ENCODE assay signal across 8 cellular contexts in the genomic region with DNA sequence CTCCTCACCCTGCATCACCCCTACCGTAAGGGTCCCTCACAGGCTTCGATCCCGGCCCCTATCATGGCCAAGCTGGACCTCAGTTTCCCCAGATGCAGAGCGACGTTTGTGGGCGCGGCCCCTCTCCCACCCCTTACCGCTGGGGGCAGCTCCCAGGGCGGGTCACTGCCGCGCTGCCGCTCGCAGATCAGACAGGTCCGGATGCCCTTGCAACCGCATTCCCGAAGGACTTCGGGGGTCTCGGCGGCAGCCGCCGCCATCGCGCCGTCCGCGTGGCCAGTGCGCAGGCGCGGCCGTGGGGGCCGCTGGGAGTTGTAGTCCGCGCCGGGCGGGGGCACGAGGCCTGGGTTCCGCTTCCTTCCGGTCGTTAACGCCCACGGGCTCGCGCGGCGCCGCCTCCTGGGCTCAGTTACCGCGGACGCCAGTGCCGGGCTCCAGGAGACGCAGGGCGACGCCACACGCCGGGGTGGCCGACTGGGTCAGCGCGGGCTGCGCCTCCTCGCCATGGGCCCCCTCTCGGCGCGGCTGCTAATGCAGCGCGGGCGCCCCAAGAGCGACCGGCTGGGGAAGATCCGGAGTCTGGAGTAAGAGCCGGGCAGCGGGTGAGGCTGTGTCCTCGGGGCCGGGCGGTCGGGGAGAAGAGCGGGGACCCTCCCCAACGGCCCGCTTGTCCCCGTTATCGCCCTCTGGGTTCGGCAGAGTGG. TPM values are rescaled to one million over a fixed set of nuclear protein-coding genes. Genes with fewer than 3 reads are reported as not detected.
DNase-seq lines count a peak whose midpoint lies in the region; TF ChIP-seq lines count a peak whose summit lies in the region.

A gene with protein sequence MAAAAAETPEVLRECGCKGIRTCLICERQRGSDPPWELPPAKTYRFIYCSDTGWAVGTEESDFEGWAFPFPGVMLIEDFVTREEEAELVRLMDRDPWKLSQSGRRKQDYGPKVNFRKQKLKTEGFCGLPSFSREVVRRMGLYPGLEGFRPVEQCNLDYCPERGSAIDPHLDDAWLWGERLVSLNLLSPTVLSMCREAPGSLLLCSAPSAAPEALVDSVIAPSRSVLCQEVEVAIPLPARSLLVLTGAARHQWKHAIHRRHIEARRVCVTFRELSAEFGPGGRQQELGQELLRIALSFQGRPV (minus strand): TSS at position 287 of the 704 bp plus-strand sequence. CDS start 27 bp downstream, at position 260.
A gene (plus strand): TSS at position 408 of the 704 bp plus-strand sequence. CDS start 97 bp downstream, at position 505.

- peak within 1 kb of the TSS; percentile 78; the same call in 1 of the 2 replicates for H3K27ac ChIP-seq in MM.1S (ENCODE audit: low read length)
- H3K27ac ChIP-seq in neuronal stem cell (replicated peaks; ENCODE audit: low read length) = no peak within 1 kb of the TSS
- H3K27ac ChIP-seq in subcutaneous abdominal adipose tissue (ENCODE audit: low read depth, low read length) = peak within 1 kb of the TSS; percentile 74

- H3K4me3 ChIP-seq in MM.1S (ENCODE audit: low read length) = peak within 1 kb of the TSS; percentile 100
- peak within 1 kb of the TSS; percentile 90 to 97 for H3K4me3 ChIP-seq in neuronal stem cell (ENCODE audit: low read length in 2 of 2)
- H3K4me3 ChIP-seq in subcutaneous abdominal adipose tissue (ENCODE audit: low read depth in 1 of 5, low read length in 5 of 5) = peak within 1 kb of the TSS; percentile 91 to 100 (median 98)

- H2AK5ac ChIP-seq in neuronal stem cell (ENCODE audit: low read depth, low read length) = peak within 1 kb of the TSS; percentile 29

- TF ChIP-seq CTCF in MM.1S (IDR thresholded peaks at IDR 0.05; ENCODE audit: low read length) = peak; percentile 21; the same call in 1 of the 2 replicates

- no peaks in the 10 kb centered on the region for H3K9me2 ChIP-seq in MM.1S (replicated peaks; ENCODE audit: insufficient read depth, low read length)

- H3F3A ChIP-seq in MM.1S (ENCODE audit: insufficient read depth, low read length) = peaks cover 11% of the 10 kb centered on the region

- H2BK12ac ChIP-seq in neuronal stem cell (ENCODE audit: low read length) = peak within 1 kb of the TSS; percentile 50

- peak within 1 kb of the TSS; percentile 98 for H3K4me2 ChIP-seq in MM.1S (ENCODE audit: low read depth, low read length)
- H3K4me2 ChIP-seq in neuronal stem cell (ENCODE audit: insufficient read depth, low read length, poor library complexity, severe bottlenecking) = peak within 1 kb of the TSS; percentile 93

- H2BK5ac ChIP-seq in neuronal stem cell (ENCODE audit: low read length) = peak within 1 kb of the TSS; percentile 72

- H2BK120ac ChIP-seq in neuronal stem cell (ENCODE audit: low read depth, low read length) = no peak within 1 kb of the TSS

- H4K20me1 ChIP-seq in MM.1S (ENCODE audit: insufficient read depth, low read length) = no peaks in the 10 kb centered on the region

- peak within 1 kb of the TSS; percentile 99 for H3K14ac ChIP-seq in neuronal stem cell (ENCODE audit: low read length)

- H3K9ac ChIP-seq in MM.1S (ENCODE audit: low read length) = peak within 1 kb of the TSS; percentile 88
- peak within 1 kb of the TSS; percentile 97 for H3K9ac ChIP-seq in neuronal stem cell (ENCODE audit: low read depth, low read length, poor library complexity)
- H3K9ac ChIP-seq in subcutaneous abdominal adipose tissue (ENCODE audit: low read length in 5 of 5) = peak within 1 kb of the TSS; percentile 81 to 100 (median 98)

- H3K18ac ChIP-seq in neuronal stem cell (ENCODE audit: low read length) = peak within 1 kb of the TSS; percentile 97

- H3K27me3 ChIP-seq in MM.1S (replicated peaks; ENCODE audit: insufficient read depth, low read length) (no peaks in the 10 kb centered on the region), neuronal stem cell (ENCODE audit: control insufficient read depth in 3 of 3, insufficient read depth in 3 of 3, low read depth in 1 of 3, low read length in 3 of 3) (no peaks in the 10 kb centered on the region), subcutaneous abdominal adipose tissue (ENCODE audit: control insufficient read depth in 5 of 5, insufficient read depth in 4 of 5, low read length in 5 of 5) (no peaks in the 10 kb centered on the region)

- H3K4me1 ChIP-seq in MM.1S (ENCODE audit: low read length) (peaks cover 10% of the 10 kb centered on the region; the same call in 1 of the 2 replicates), neuronal stem cell (ENCODE audit: control insufficient read depth in 2 of 2, insufficient read depth in 1 of 2, low read depth in 1 of 2, low read length in 2 of 2) (peaks cover 6% of the 10 kb centered on the region in 2 donors), subcutaneous abdominal adipose tissue (ENCODE audit: control insufficient read depth in 5 of 5, insufficient read depth in 5 of 5, low read length in 5 of 5) (peaks cover 4 to 28% (median 23%) of the 10 kb centered on the region in 5 donors)

- H3K9me3 ChIP-seq in MM.1S (replicated peaks; ENCODE audit: insufficient read depth, low read length) (no peaks in the 10 kb centered on the region), neuronal stem cell (replicated peaks in 1 of 2; ENCODE audit: control insufficient read depth in 2 of 2, insufficient read depth in 1 of 2, low read depth in 1 of 2, low read length in 2 of 2) (peaks cover 0 to 2% of the 10 kb centered on the region in 2 donors), subcutaneous abdominal adipose tissue (ENCODE audit: control insufficient read depth in 5 of 5, low read length in 5 of 5) (no peaks in the 10 kb centered on the region)

- peak within 1 kb of the TSS; percentile 67 for H2BK15ac ChIP-seq in neuronal stem cell (ENCODE audit: low read length)

- H2AFZ ChIP-seq in MM.1S (ENCODE audit: low read length) (peak within 1 kb of the TSS; percentile 99), neuronal stem cell (ENCODE audit: low read length) (peak within 1 kb of the TSS; percentile 99)

- H4K91ac ChIP-seq in neuronal stem cell (ENCODE audit: low read depth, low read length, poor library complexity) = no peak within 1 kb of the TSS

- H3K79me1 ChIP-seq in neuronal stem cell (ENCODE audit: low read depth, low read length) = peaks cover 14% of the 10 kb centered on the region

- H4K8ac ChIP-seq in neuronal stem cell (ENCODE audit: low read depth, low read length) = peak within 1 kb of the TSS; percentile 66

- H3K79me2 ChIP-seq in MM.1S (ENCODE audit: low read length) = peaks cover 72% of the 10 kb centered on the region

- H3K36me3 ChIP-seq in MM.1S (replicated peaks; ENCODE audit: insufficient read depth, low read length) = no peaks in the 10 kb centered on the region
- peaks cover 11 to 30% of the 10 kb centered on the region in 2 donors for H3K36me3 ChIP-seq in neuronal stem cell (replicated peaks in 1 of 2; ENCODE audit: control insufficient read depth in 2 of 2, insufficient read depth in 2 of 2, low read length in 2 of 2)
- peaks cover 0 to 20% (median 0%) of the 10 kb centered on the region in 5 donors for H3K36me3 ChIP-seq in subcutaneous abdominal adipose tissue (ENCODE audit: control insufficient read depth in 5 of 5, insufficient read depth in 5 of 5, low read length in 5 of 5)

- H3K23ac ChIP-seq in neuronal stem cell (ENCODE audit: low read depth, low read length, poor library complexity) = peak within 1 kb of the TSS; percentile 87

- no CpG with 5 or more reads among the region's 81 CpGs for WGBS in neuronal stem cell (ENCODE audit: extremely low coverage in 2 of 2, insufficient read length in 2 of 2, insufficient replicate concordance in 1 of 2), 2 donors

- DNase-seq in GF-D8 (lab: John Stamatoyannopoulos, UW) (peak; percentile 68), HCEC 1CT (peak; percentile 91), MM.1S (peak; percentile 95), SIG-M5 treated with dmso at 0.1 percent for 504 hours (lab: John Stamatoyannopoulos, UW; ENCODE audit: unreplicated experiment) (peak; percentile 90), activated gamma-delta T cell treated with Interleukin-2 at 50 U/mL for 16 hours (peak; percentile 94), foreskin melanocyte (peak; percentile 82), neuronal stem cell (ENCODE audit: low spot score) (peak; percentile 92)

- peak within 1 kb of the TSS; percentile 26 for H3K4ac ChIP-seq in neuronal stem cell (ENCODE audit: low read length)

RNA-seq across cellular contexts. Expression of the first gene that starts in this region (rescaled TPM):
- polyA plus RNA-seq in neuronal stem cell (2013, experiment 1 of 2) = 13.2 TPM
- 13.2 TPM for polyA plus RNA-seq in neuronal stem cell (2013, experiment 2 of 2)

RNA-seq across cellular contexts. Expression of the second gene that starts in this region (rescaled TPM):
- 11.0 TPM for polyA plus RNA-seq in neuronal stem cell (2013, experiment 1 of 2)
- polyA plus RNA-seq in neuronal stem cell (2013, experiment 2 of 2) = 11.6 TPM
